In genomic region chr1:11858968-11859871, GRCh38 we compare ENCODE assay signal across 8 cellular contexts. TPM values are rescaled to one million over a fixed set of nuclear protein-coding genes. Genes with fewer than 3 reads are reported as not detected.
A peak's percentile ranks its signal among the peaks of the same experiment; 100 is the strongest.
DNase-seq lines count a peak whose midpoint lies in the region; ATAC-seq and TF ChIP-seq lines count a peak whose summit lies in the region.

No MANE protein-coding gene starts in this region.

- H3K27me3 ChIP-seq in SJSA1 (replicated peaks), result no peaks in the 10 kb centered on the region
- peaks cover 0 to 59% of the 10 kb centered on the region in 2 donors for H3K27me3 ChIP-seq in tibial nerve

- no peaks in the 10 kb centered on the region for H3K36me3 ChIP-seq in SJSA1
- no peaks in the 10 kb centered on the region for H3K36me3 ChIP-seq in tibial nerve

- no peak for TF ChIP-seq POLR2A in tibial nerve (IDR thresholded peaks at IDR 0.05)

- ATAC-seq in GM19395 (IDR thresholded peaks at IDR 0.05; ENCODE audit: unreplicated experiment), result no peak

- H3K4me1 ChIP-seq in SJSA1 (replicated peaks) (peaks cover 61% of the 10 kb centered on the region), tibial nerve (peaks cover 0 to 8% (median 0%) of the 10 kb centered on the region in 4 donors)

- peak overlapping the region; percentile 45 for H3K4me3 ChIP-seq in SJSA1
- no peak overlapping the region for H3K4me3 ChIP-seq in tibial nerve

- DNase-seq in H4 (ENCODE audit: low spot score) (peak; percentile 52), SJSA1 (ENCODE audit: low read depth in 1 of 2, low spot score in 2 of 2) (peak; percentile 84 to 88), hepatic stellate cell (ENCODE audit: low spot score) (peak; percentile 73), NCI-H748 treated with DMSO at 0.1 percent for 48 hours (lab: John Stamatoyannopoulos, UW) (no peak), tibial nerve (ENCODE audit: low spot score in 2 of 2) (no peak)
- peak; percentile 13 to 64 (median 43) for DNase-seq in activated naive CD4-positive, alpha-beta T cell (lab: John Stamatoyannopoulos, UW)
- peak; percentile 35 to 41 for DNase-seq in stimulated activated CD4-positive, alpha-beta T cell treated with anti-CD3 and anti-CD28 coated beads, Interleukin-15, amount 100 ng/mL, for 48 hours (ENCODE audit: low read depth in 2 of 2)

- no peak for TF ChIP-seq EP300 in tibial nerve (IDR thresholded peaks at IDR 0.05)

- 3 to 5% methylated on average over 48 to 53 of the region's 53 CpGs for WGBS in tibial nerve, 2 donors

- H3K9me3 ChIP-seq in SJSA1 (replicated peaks), result no peaks in the 10 kb centered on the region
- H3K9me3 ChIP-seq in tibial nerve, result no peaks in the 10 kb centered on the region

- peak in 2 of 5 experiments; percentile 8 to 22 for TF ChIP-seq CTCF in tibial nerve (IDR thresholded peaks at IDR 0.05)

- H3K27ac ChIP-seq in SJSA1, result peak overlapping the region; percentile 94
- no peak overlapping the region for H3K27ac ChIP-seq in tibial nerve

RNA-seq across cellular contexts. Expression of gene NPPB, which starts 0.5 kb away (rescaled TPM):
- total RNA-seq in H4 (2014; rRNA removed; shearing (Covaris generic)), result not detected in 2 replicates
- 112 and 320 TPM in 2 replicates for total RNA-seq in SJSA1 (2014; rRNA removed; shearing (Covaris generic))
- not detected for total RNA-seq in tibial nerve

RNA-seq across cellular contexts. Expression of gene NPPA, which starts 11.6 kb away (rescaled TPM):
- not detected in 2 replicates for total RNA-seq in H4 (2014; rRNA removed; shearing (Covaris generic))
- not detected in 2 replicates for total RNA-seq in SJSA1 (2014; rRNA removed; shearing (Covaris generic))
- total RNA-seq in tibial nerve, result 1 to 10 TPM in 1 of 4 donors, not detected in 3; 3.0 TPM

RNA-seq across cellular contexts. Expression of gene CLCN6, which starts 53.2 kb away (rescaled TPM):
- 1.8 and 4.4 TPM in 2 replicates for total RNA-seq in H4 (2014; rRNA removed; shearing (Covaris generic))
- 3.4 and 5.1 TPM in 2 replicates for total RNA-seq in SJSA1 (2014; rRNA removed; shearing (Covaris generic))
- total RNA-seq in tibial nerve, result 10 to 100 TPM; 24.3 to 30.3 (median 25.6) TPM

RNA-seq across cellular contexts. Expression of gene MTHFR, which starts 53.5 kb away (rescaled TPM):
- 3.6 and 6.0 TPM in 2 replicates for total RNA-seq in H4 (2014; rRNA removed; shearing (Covaris generic))
- total RNA-seq in SJSA1 (2014; rRNA removed; shearing (Covaris generic)), result 6.3 and 10.4 TPM in 2 replicates
- total RNA-seq in tibial nerve, result 10 to 100 TPM; 61.2 to 93.9 (median 69.9) TPM

Comparison
In these comparisons a context has a peak if more than half of its experiments do, and no peak if none do; other contexts are left out.
1. DNase-seq: peak in H4 (single experiment), SJSA1 (2 of 2), activated naive CD4-positive, alpha-beta T cell (4 of 4), hepatic stellate cell (single experiment) and stimulated activated CD4-positive, alpha-beta T cell treated with anti-CD3 and anti-CD28 coated beads, Interleukin-15, amount 100 ng/mL, for 48 hours (2 of 2); none in NCI-H748 treated with DMSO at 0.1 percent for 48 hours (single experiment) and tibial nerve (0 of 2).
2. RNA of gene NPPB, which starts 0.5 kb away (total RNA-seq): 112 to 320 TPM in SJSA1; not detected in H4 and not detected in tibial nerve; every median in the first group is over 10 times any median in the second.